ENCODE assay signal across 20 cellular contexts in genomic region chr17:77628035-77628434, GRCh38.
"Had no signal": no experiment of that assay in that cellular context is flagged by ENCODE, and none has a peak within 500 bp of the region (broad histone marks: within the 10 kb centered on the region; RNA-seq: fewer than 3 reads in every experiment).

No MANE protein-coding gene starts in this region.

- ATAC-seq: foreskin keratinocyte; gastroesophageal sphincter; heart left ventricle; left lobe of liver; natural killer cell; pancreas; right lobe of liver; stimulated activated naive B cell treated with anti-CD40 and anti-IgM and Interleukin-4, amounts not matched to agents 10 μg/mL and 1 μg/mL and 100 μg/mL, for 72 hours had no signal

- H3K9me3 ChIP-seq: neutrophil, pancreas, right lobe of liver, thoracic aorta had no signal

- H3K27me3 ChIP-seq: esophagus muscularis mucosa, foreskin keratinocyte, gastroesophageal sphincter, heart left ventricle, hepatocyte, pancreas, right lobe of liver, tibial nerve, upper lobe of left lung had no signal

- DNase-seq: effector CD8-positive, alpha-beta T cell; foreskin keratinocyte; heart left ventricle; kidney; natural killer cell; pancreas; right lobe of liver; small intestine; stimulated activated CD4-positive, alpha-beta T cell treated with anti-CD3 and anti-CD28 coated beads, Interleukin-15, amount 100 ng/mL, for 24 hours; stimulated activated CD4-positive, alpha-beta T cell treated with anti-CD3 and anti-CD28 coated beads, Interleukin-2, amount 100 ng/mL, for 48 hours; stimulated activated naive B cell treated with anti-CD40 and anti-IgM and Interleukin-4, amounts not matched to agents 10 μg/mL and 1 μg/mL and 100 μg/mL, for 72 hours; upper lobe of left lung had no signal

- H3K4me3 ChIP-seq: esophagus muscularis mucosa, gastroesophageal sphincter, heart left ventricle, hepatocyte, lung, pancreas, right lobe of liver, thoracic aorta, tibial nerve, upper lobe of left lung had no signal

- H3K27ac ChIP-seq: esophagus muscularis mucosa, foreskin keratinocyte, gastroesophageal sphincter, heart left ventricle, hepatocyte, neutrophil, pancreas, right lobe of liver, thoracic aorta, tibial nerve, upper lobe of left lung had no signal

- H3K36me3 ChIP-seq: esophagus muscularis mucosa, gastroesophageal sphincter, heart left ventricle, neutrophil, pancreas, right lobe of liver, thoracic aorta, tibial nerve, upper lobe of left lung had no signal
